Comparison of ENCODE assay signal across 12 cellular contexts in the genomic region with DNA sequence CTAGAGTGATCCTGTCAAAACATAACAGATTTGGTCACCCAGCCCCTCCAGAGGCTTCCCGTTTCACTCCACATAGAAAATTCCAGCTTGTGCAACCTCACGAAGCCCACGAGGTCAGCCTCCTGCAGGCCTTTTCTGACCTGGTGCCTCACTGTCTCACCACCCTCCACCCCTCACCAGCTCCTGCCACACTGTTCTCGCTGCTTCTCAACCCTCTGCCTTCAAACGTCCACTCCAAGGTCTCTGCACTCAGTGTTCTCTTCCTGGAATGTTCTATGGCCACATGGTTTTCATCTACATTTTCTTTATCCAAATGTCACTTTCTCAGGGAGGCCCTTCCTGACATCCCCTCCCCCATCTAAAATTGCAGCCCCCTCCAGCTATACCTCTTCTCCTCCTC.
DNase-seq lines count a peak whose midpoint lies in the region; ATAC-seq, FAIRE-seq and TF ChIP-seq lines count a peak whose summit lies in the region.
"Had no signal": no experiment of that assay in that cellular context is flagged by ENCODE, and none has a peak within 500 bp of the region (broad histone marks: within the 10 kb centered on the region; RNA-seq: fewer than 3 reads in every experiment).

No MANE protein-coding gene starts in this region.

- CTCF ChIA-PET in activated CD8-positive, alpha-beta T cell treated with anti-CD3 and anti-CD28 coated beads for 36 hours (lab: Charles Lee): interaction anchor here (1.2 to 8.4 kb wide), 5 partner anchors 10 to 181 kb away, joined by 3 to 88 read pairs (median 5); no protein-coding TSS in a partner anchor

- FAIRE-seq in GM12891 (lab: Jason Lieb, UNC): no peak
- FAIRE-seq: H1 had no signal

- POLR2A ChIA-PET in activated CD8-positive, alpha-beta T cell treated with anti-CD3 and anti-CD28 coated beads for 36 hours (lab: Charles Lee): interaction anchor here (0.7 to 9.2 kb wide), 7 partner anchors 11 to 163 kb away, joined by 3 to 141 read pairs (median 5); no protein-coding TSS in a partner anchor

- no peak overlapping the region for H3K27ac ChIP-seq in upper lobe of right lung
- H3K27ac ChIP-seq in adrenal gland: no peak overlapping the region
- H3K27ac ChIP-seq: neutrophil, WERI-Rb-1 had no signal

- peak overlapping the region; percentile 96 for H3K27ac Mint-ChIP-seq in activated CD8-positive, alpha-beta T cell treated with anti-CD3 and anti-CD28 coated beads for 36 hours
- H3K27ac Mint-ChIP-seq in memory B cell: peak overlapping the region; percentile 15

- H3K4me3 ChIP-seq in upper lobe of right lung: no peak overlapping the region
- no peak overlapping the region for H3K4me3 ChIP-seq in adrenal gland

- H3K27me3 ChIP-seq in upper lobe of right lung (no peaks in the 10 kb centered on the region), adrenal gland (no peaks in the 10 kb centered on the region)
- H3K27me3 ChIP-seq: neutrophil had no signal

- peaks cover 77% of the 10 kb centered on the region for H3K36me3 Mint-ChIP-seq in activated CD8-positive, alpha-beta T cell treated with anti-CD3 and anti-CD28 coated beads for 36 hours (ENCODE audit: low read depth)
- H3K36me3 Mint-ChIP-seq in memory B cell: peaks cover 43% of the 10 kb centered on the region

- peaks cover 13% of the 10 kb centered on the region for H3K9me3 Mint-ChIP-seq in activated CD8-positive, alpha-beta T cell treated with anti-CD3 and anti-CD28 coated beads for 36 hours
- H3K9me3 Mint-ChIP-seq in memory B cell: peaks cover 1% of the 10 kb centered on the region

- H3K36me3 ChIP-seq in upper lobe of right lung (no peaks in the 10 kb centered on the region), adrenal gland (replicated peaks in 1 of 2) (no peaks in the 10 kb centered on the region)
- H3K36me3 ChIP-seq: WERI-Rb-1 had no signal

- no peaks in the 10 kb centered on the region for H3K9me3 ChIP-seq in upper lobe of right lung
- H3K9me3 ChIP-seq in adrenal gland (replicated peaks in 1 of 3): no peaks in the 10 kb centered on the region
- H3K9me3 ChIP-seq: neutrophil had no signal

- TF ChIP-seq CTCF in activated CD8-positive, alpha-beta T cell treated with anti-CD3 and anti-CD28 coated beads for 36 hours (IDR thresholded peaks at IDR 0.05): no peak
- TF ChIP-seq CTCF in upper lobe of right lung (IDR thresholded peaks at IDR 0.05) (no peak), adrenal gland (IDR thresholded peaks at IDR 0.05) (no peak)

- DNase-seq in Right ventricle myocardium superior (no peak), left cardiac atrium (no peak), memory B cell (ENCODE audit: low spot score in 2 of 2) (no peak), upper lobe of right lung (no peak), hippocampal formation (lab: John Stamatoyannopoulos, UW) (no peak), adrenal gland (no peak), GM12891 (ENCODE audit: insufficient read length, low spot score) (no peak)
- no peak for DNase-seq in activated CD8-positive, alpha-beta T cell treated with anti-CD3 and anti-CD28 coated beads for 36 hours
- DNase-seq: WERI-Rb-1 had no signal

- peaks cover 2% of the 10 kb centered on the region for H3K27me3 Mint-ChIP-seq in activated CD8-positive, alpha-beta T cell treated with anti-CD3 and anti-CD28 coated beads for 36 hours
- H3K27me3 Mint-ChIP-seq in memory B cell: no peaks in the 10 kb centered on the region
- H3K27me3 Mint-ChIP-seq: brain had no signal

- TF ChIP-seq POLR2A in adrenal gland (IDR thresholded peaks at IDR 0.05) (no peak), GM12891 (IDR thresholded peaks at IDR 0.05; ENCODE audit: low read depth, low read length) (no peak)

- 71 to 81% (median 73%) methylated on average over 5 of the region's 5 CpGs for WGBS in adrenal gland, 4 donors

- peaks cover 89% of the 10 kb centered on the region for H3K4me1 Mint-ChIP-seq in activated CD8-positive, alpha-beta T cell treated with anti-CD3 and anti-CD28 coated beads for 36 hours (ENCODE audit: low read depth)
- peaks cover 18% of the 10 kb centered on the region for H3K4me1 Mint-ChIP-seq in memory B cell

- H3K4me1 ChIP-seq in upper lobe of right lung (peaks cover 32% of the 10 kb centered on the region), adrenal gland (replicated peaks in 1 of 2) (peaks cover 0 to 11% of the 10 kb centered on the region in 2 donors)

- no peak overlapping the region for H3K4me3 Mint-ChIP-seq in activated CD8-positive, alpha-beta T cell treated with anti-CD3 and anti-CD28 coated beads for 36 hours
- no peak overlapping the region for H3K4me3 Mint-ChIP-seq in memory B cell
- H3K4me3 Mint-ChIP-seq: brain had no signal

- ATAC-seq in Right ventricle myocardium superior (ENCODE audit: poor library complexity) (peak; percentile 38), left cardiac atrium (no peak), memory B cell (ENCODE audit: low read depth) (no peak), upper lobe of right lung (peak; percentile 25)
- ATAC-seq in activated CD8-positive, alpha-beta T cell treated with anti-CD3 and anti-CD28 coated beads for 36 hours: no peak

- intact Hi-C loops in Right ventricle myocardium superior (cut with DNase I): no loop called here
- intact Hi-C loops in left cardiac atrium (cut with DNase I): no loop called here
- intact Hi-C loops in activated CD8-positive, alpha-beta T cell treated with anti-CD3 and anti-CD28 coated beads for 36 hours (cut with micrococcal nuclease): no loop called here
- intact Hi-C loops in upper lobe of right lung (cut with DNase I): no loop called here
- intact Hi-C loops in adrenal gland (cut with DNase I): no loop called here

TF ChIP-seq in GM12891, 5 proteins besides CTCF, POLR2A, EP300 and RAD21:
- no peak for TF ChIP-seq PAX5 (IDR thresholded peaks at IDR 0.05; ENCODE audit: insufficient read depth, low read length, severe bottlenecking)
- TF ChIP-seq POU2F2 (IDR thresholded peaks at IDR 0.05; ENCODE audit: low read depth, low read length): no peak
- TF ChIP-seq TAF1 (IDR thresholded peaks at IDR 0.05; ENCODE audit: low read depth, low read length): no peak

Comparison
In these comparisons a context has a peak if more than half of its experiments do, and no peak if none do; other contexts are left out.
1. ATAC-seq: peak in Right ventricle myocardium superior (single experiment) and upper lobe of right lung (single experiment); none in left cardiac atrium (0 of 2), activated CD8-positive, alpha-beta T cell treated with anti-CD3 and anti-CD28 coated beads for 36 hours (single experiment) and memory B cell (single experiment).